In the genomic region with DNA sequence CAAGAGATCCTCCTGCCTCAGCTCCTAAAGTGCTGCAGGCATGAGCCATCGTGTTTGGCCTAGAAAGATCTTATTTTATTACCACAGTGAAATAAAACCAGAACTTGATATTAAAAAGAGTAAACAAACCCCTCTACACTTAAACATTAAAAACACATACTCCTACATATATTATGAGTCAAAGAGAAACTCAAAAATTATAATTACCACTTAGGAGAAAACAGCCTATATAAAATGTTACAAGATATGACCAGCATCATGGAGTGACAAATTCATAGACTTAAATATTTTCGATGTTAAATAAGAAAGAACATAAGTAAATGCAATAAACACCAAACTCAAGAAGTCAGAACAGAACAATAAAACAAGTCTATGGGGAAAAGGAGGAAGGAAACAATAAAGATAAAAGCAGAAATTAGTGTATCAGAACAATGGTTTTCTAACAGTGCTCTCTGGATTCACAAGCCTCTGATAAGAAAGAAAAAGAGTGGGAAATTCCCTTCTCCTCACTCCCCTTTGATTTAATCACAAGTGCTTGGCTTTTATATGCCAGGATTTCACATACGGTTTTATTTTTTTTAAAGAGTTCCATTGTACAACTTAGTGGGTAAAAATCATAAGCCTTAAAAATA, we compare ENCODE assay signal across 19 cellular contexts. TPM values are rescaled to one million over a fixed set of nuclear protein-coding genes. Genes with fewer than 3 reads are reported as not detected.
DNase-seq lines count a peak whose midpoint lies in the region; ATAC-seq lines count a peak whose summit lies in the region.
"Had no signal": no experiment of that assay in that cellular context is flagged by ENCODE, and none has a peak within 500 bp of the region (broad histone marks: within the 10 kb centered on the region; RNA-seq: fewer than 3 reads in every experiment).

No MANE protein-coding gene starts in this region.

- H3K9me3 Mint-ChIP-seq in activated T-cell treated with anti-CD3 and anti-CD28 coated beads, Interleukin-2, amount 50 U/mL, for 24 hours = peaks cover 2% of the 10 kb centered on the region
- no peaks in the 10 kb centered on the region for H3K9me3 Mint-ChIP-seq in T-cell
- no peaks in the 10 kb centered on the region for H3K9me3 Mint-ChIP-seq in effector memory CD8-positive, alpha-beta T cell
- H3K9me3 Mint-ChIP-seq: GM23338 had no signal

- POLR2A ChIA-PET in T-cell (lab: Charles Lee) = interaction anchor here in 1 of 2 donors (0.6 kb wide), 1 partner anchor 68 kb away, joined by 3 read pairs; no protein-coding TSS in a partner anchor

- H3K27me3 Mint-ChIP-seq in activated T-cell treated with anti-CD3 and anti-CD28 coated beads, Interleukin-2, amount 50 U/mL, for 24 hours = no peaks in the 10 kb centered on the region
- H3K27me3 Mint-ChIP-seq in T-cell = no peaks in the 10 kb centered on the region
- H3K27me3 Mint-ChIP-seq in effector memory CD8-positive, alpha-beta T cell = no peaks in the 10 kb centered on the region

- peaks cover 58% of the 10 kb centered on the region for H3K36me3 Mint-ChIP-seq in activated T-cell treated with anti-CD3 and anti-CD28 coated beads, Interleukin-2, amount 50 U/mL, for 24 hours (ENCODE audit: low read depth)
- H3K36me3 Mint-ChIP-seq in T-cell = peaks cover 44% of the 10 kb centered on the region
- peaks cover 49% of the 10 kb centered on the region for H3K36me3 Mint-ChIP-seq in effector memory CD8-positive, alpha-beta T cell (ENCODE audit: insufficient read depth)

- CTCF ChIA-PET in T-cell (lab: Charles Lee) = interaction anchor here in 1 of 2 donors (0.6 kb wide), 2 partner anchors 53 to 1091 kb away, joined by 3 read pairs; no protein-coding TSS in a partner anchor

- ATAC-seq in T-cell (replicated peaks in 1 of 4) = peak in 1 of 4 experiments; percentile 38
- no peak for ATAC-seq in effector memory CD8-positive, alpha-beta T cell (replicated peaks)
- peak; percentile 56 for ATAC-seq in stimulated activated naive CD8-positive, alpha-beta T cell treated with anti-CD3 and anti-CD28 coated beads, Interleukin-15, Interleukin-2, amounts not matched to agents 100 U/mL and 50 U/mL, for 24 hours
- ATAC-seq: GM23338, HepG2, SK-N-SH treated with all-trans-retinoic acid at 6 μM for 48 hours had no signal

- H3K4me1 Mint-ChIP-seq in activated T-cell treated with anti-CD3 and anti-CD28 coated beads, Interleukin-2, amount 50 U/mL, for 24 hours (ENCODE audit: low read depth) = peaks cover 66% of the 10 kb centered on the region
- H3K4me1 Mint-ChIP-seq in T-cell = peaks cover 66 to 70% (median 68%) of the 10 kb centered on the region in 3 donors
- peaks cover 26 to 55% of the 10 kb centered on the region in 2 donors for H3K4me1 Mint-ChIP-seq in effector memory CD8-positive, alpha-beta T cell (ENCODE audit: low read depth in 2 of 2)
- H3K4me1 Mint-ChIP-seq: GM23338 had no signal

- DNase-seq in activated T-cell treated with anti-CD3 and anti-CD28 coated beads, Interleukin-2, amount 50 U/mL, for 24 hours = no peak
- DNase-seq in activated T-cell treated with anti-CD3 and anti-CD28 coated beads, Interleukin-2, amount 50 U/mL, for 48 hours = no peak
- no peak for DNase-seq in T-cell
- DNase-seq in effector memory CD8-positive, alpha-beta T cell = no peak
- no peak for DNase-seq in stimulated activated naive CD8-positive, alpha-beta T cell treated with anti-CD3 and anti-CD28 coated beads, Interleukin-15, Interleukin-2, amounts not matched to agents 100 U/mL and 50 U/mL, for 24 hours
- no peak for DNase-seq in COR-L47 (lab: John Stamatoyannopoulos, UW)
- DNase-seq in NCI-H128 (lab: John Stamatoyannopoulos, UW; ENCODE audit: unreplicated experiment) = no peak
- DNase-seq in NCI-H1092 (lab: John Stamatoyannopoulos, UW) = no peak
- DNase-seq: activated CD4-positive, alpha-beta T cell treated with anti-CD3 and anti-CD28 coated beads for 1 hour; activated gamma-delta T cell treated with Interleukin-2 at 50 U/mL for 16 hours; mesenchymal stem cell; NCI-H1048; NCI-H2227 treated with DMSO at 0.1 percent for 48 hours; PC-9; small intestine had no signal

- H3K27ac Mint-ChIP-seq in activated T-cell treated with anti-CD3 and anti-CD28 coated beads, Interleukin-2, amount 50 U/mL, for 24 hours = peak overlapping the region; percentile 80
- peak overlapping the region; percentile 3 to 56 for H3K27ac Mint-ChIP-seq in T-cell
- H3K27ac Mint-ChIP-seq in effector memory CD8-positive, alpha-beta T cell = peak overlapping the region; percentile 33 to 76
- H3K27ac Mint-ChIP-seq: GM23338 had no signal

- peak overlapping the region; percentile 2 for H3K4me3 Mint-ChIP-seq in activated T-cell treated with anti-CD3 and anti-CD28 coated beads, Interleukin-2, amount 50 U/mL, for 24 hours
- peak overlapping the region in 2 of 3 donors; percentile 6 to 30 for H3K4me3 Mint-ChIP-seq in T-cell
- peak overlapping the region; percentile 15 to 39 for H3K4me3 Mint-ChIP-seq in effector memory CD8-positive, alpha-beta T cell
- H3K4me3 Mint-ChIP-seq: GM23338 had no signal

RNA-seq across cellular contexts. Expression of a gene that starts 23.0 kb away (rescaled TPM):
- 100 to 1,000 TPM in 2 of 5 donors, 10 to 100 TPM in 3; 71.5 to 142 (median 80.4) TPM for total RNA-seq in T-cell
- total RNA-seq: GM23338, HepG2, osteocyte had no signal

Comparison
In these comparisons a context has a peak if more than half of its experiments do, and no peak if none do; other contexts are left out.
1. H3K27ac Mint-ChIP-seq: peak in every context shown above with its lines; median percentile 80 in activated T-cell treated with anti-CD3 and anti-CD28 coated beads, Interleukin-2, amount 50 U/mL, for 24 hours; 54 in effector memory CD8-positive, alpha-beta T cell; 30 in T-cell.